ENCODE assay signal across 26 cellular contexts in genomic region chr5:30918171-30918570, GRCh38.
DNase-seq lines count a peak whose midpoint lies in the region; ATAC-seq, FAIRE-seq and TF ChIP-seq lines count a peak whose summit lies in the region.
"Had no signal": no experiment of that assay in that cellular context is flagged by ENCODE, and none has a peak within 500 bp of the region (broad histone marks: within the 10 kb centered on the region; RNA-seq: fewer than 3 reads in every experiment).

No MANE protein-coding gene starts in this region.

- H3K79me2 ChIP-seq in neural progenitor cell (ENCODE audit: low read depth): no peaks in the 10 kb centered on the region
- H3K79me2 ChIP-seq: parathyroid adenoma had no signal

- H3K4me1 ChIP-seq in neural progenitor cell: no peaks in the 10 kb centered on the region
- H3K4me1 ChIP-seq: HAP-1, parathyroid adenoma, thyroid gland had no signal

- H3K27ac Mint-ChIP-seq in neural progenitor cell: no peak overlapping the region
- H3K27ac Mint-ChIP-seq: CD4-positive, CD25-positive, alpha-beta regulatory T cell; immature natural killer cell; nephron; stimulated activated naive CD8-positive, alpha-beta T cell treated with anti-CD3 and anti-CD28 coated beads, Interleukin-15, amount 100 ng/mL, for 72 hours; T-helper 2 cell treated with Interferon-gamma antibody and Interleukin-4, amounts not matched to agents 5 μg/mL and 100 μg/mL, for 36 hours had no signal

- peak; percentile 33 for DNase-seq in HS-5 (ENCODE audit: low read depth)
- peak; percentile 86 for DNase-seq in RCC 7860 (ENCODE audit: low spot score)
- peak; percentile 29 for DNase-seq in epithelial cell of esophagus (ENCODE audit: low read depth)
- no peak for DNase-seq in neural progenitor cell (ENCODE audit: low spot score)
- no peak for DNase-seq in NK-92 (lab: John Stamatoyannopoulos, UW; ENCODE audit: unreplicated experiment)
- no peak for DNase-seq in NCI-H187 (lab: John Stamatoyannopoulos, UW)
- DNase-seq: activated CD4-positive, alpha-beta T cell treated with anti-CD3 and anti-CD28 coated beads, Interleukin-2, amount 50 U/mL, for 1 hour; activated naive CD4-positive, alpha-beta T cell treated with anti-CD3 and anti-CD28 coated beads, Interleukin-2, amount 50 U/mL, for 16 hours; anterior cingulate cortex; CD4-positive, CD25-positive, alpha-beta regulatory T cell; DMS 273 treated with DMSO at 0.1 percent for 48 hours; foreskin fibroblast; immature natural killer cell; mucosa of descending colon; NCI-H1436 treated with DMSO at 0.1 percent for 48 hours; NCI-H69; stimulated activated naive CD8-positive, alpha-beta T cell treated with anti-CD3 and anti-CD28 coated beads, Interleukin-15, amount 100 ng/mL, for 72 hours; thyroid gland had no signal

- peaks cover 14% of the 10 kb centered on the region for H3K4me1 Mint-ChIP-seq in neural progenitor cell
- H3K4me1 Mint-ChIP-seq: CD4-positive, CD25-positive, alpha-beta regulatory T cell; immature natural killer cell; nephron; stimulated activated naive CD8-positive, alpha-beta T cell treated with anti-CD3 and anti-CD28 coated beads, Interleukin-15, amount 100 ng/mL, for 72 hours had no signal

- H3K36me3 Mint-ChIP-seq in neural progenitor cell: no peaks in the 10 kb centered on the region
- H3K36me3 Mint-ChIP-seq: CD4-positive, CD25-positive, alpha-beta regulatory T cell; immature natural killer cell had no signal

- TF ChIP-seq CTCF in epithelial cell of esophagus (IDR thresholded peaks at IDR 0.05; ENCODE audit: insufficient read depth, low read depth, low read length, missing control alignments) (no peak), neural progenitor cell (IDR thresholded peaks at IDR 0.05) (no peak)

- no peaks in the 10 kb centered on the region for H3K36me3 ChIP-seq in neural progenitor cell
- H3K36me3 ChIP-seq: HAP-1, thyroid gland had no signal

- H3K4me3 Mint-ChIP-seq in neural progenitor cell: no peak overlapping the region
- H3K4me3 Mint-ChIP-seq: CD4-positive, CD25-positive, alpha-beta regulatory T cell; immature natural killer cell; nephron; stimulated activated naive CD8-positive, alpha-beta T cell treated with anti-CD3 and anti-CD28 coated beads, Interleukin-15, amount 100 ng/mL, for 72 hours; T-helper 2 cell treated with Interferon-gamma antibody and Interleukin-4, amounts not matched to agents 5 μg/mL and 100 μg/mL, for 36 hours had no signal

- H3K4me3 ChIP-seq in epithelial cell of esophagus (ENCODE audit: low read length) (no peak overlapping the region), neural progenitor cell (no peak overlapping the region)
- H3K4me3 ChIP-seq: HAP-1, K562, mucosa of descending colon, thyroid gland had no signal

- no peak overlapping the region for H3K9ac ChIP-seq in neural progenitor cell
- H3K9ac ChIP-seq: parathyroid adenoma had no signal

- H3K27me3 Mint-ChIP-seq in neural progenitor cell (ENCODE audit: insufficient read depth, low read depth): no peaks in the 10 kb centered on the region
- H3K27me3 Mint-ChIP-seq: CD4-positive, CD25-positive, alpha-beta regulatory T cell; stimulated activated naive CD8-positive, alpha-beta T cell treated with anti-CD3 and anti-CD28 coated beads, Interleukin-15, amount 100 ng/mL, for 72 hours had no signal

- no peaks in the 10 kb centered on the region for H3K27me3 ChIP-seq in neural progenitor cell
- H3K27me3 ChIP-seq: thyroid gland had no signal

- no peak overlapping the region for H3K27ac ChIP-seq in neural progenitor cell
- H3K27ac ChIP-seq: epithelial cell of prostate, parathyroid adenoma, thyroid gland had no signal

- H2AFZ ChIP-seq in neural progenitor cell (replicated peaks): peak overlapping the region; percentile 9
- H2AFZ ChIP-seq: parathyroid adenoma had no signal

- peak; percentile 88 for FAIRE-seq in RCC 7860 (lab: Jason Lieb, UNC)
- FAIRE-seq: K562 had no signal

- H4K20me1 ChIP-seq in neural progenitor cell (ENCODE audit: low read depth): no peaks in the 10 kb centered on the region

- no peaks in the 10 kb centered on the region for H3K9me3 ChIP-seq in neural progenitor cell (ENCODE audit: low read depth)
- H3K9me3 ChIP-seq: HAP-1, mucosa of descending colon, thyroid gland had no signal

- no peak overlapping the region for H3K4me2 ChIP-seq in neural progenitor cell

- no peaks in the 10 kb centered on the region for H3K9me3 Mint-ChIP-seq in neural progenitor cell
- H3K9me3 Mint-ChIP-seq: nephron had no signal

- H3F3A ChIP-seq in neural progenitor cell (ENCODE audit: low read depth): no peaks in the 10 kb centered on the region

- no peak for ATAC-seq in HG03457 (IDR thresholded peaks at IDR 0.05; ENCODE audit: unreplicated experiment)
- ATAC-seq in HG02642 (IDR thresholded peaks at IDR 0.05; ENCODE audit: poor library complexity, unreplicated experiment): no peak
- ATAC-seq: K562; mucosa of descending colon; stimulated activated naive CD8-positive, alpha-beta T cell treated with anti-CD3 and anti-CD28 coated beads, Interleukin-15, amount 100 ng/mL, for 72 hours had no signal

Comparison
In these comparisons a context has a peak if more than half of its experiments do, and no peak if none do; other contexts are left out.
1. DNase-seq: peak in HS-5 (single experiment), RCC 7860 (single experiment) and epithelial cell of esophagus (single experiment); none in neural progenitor cell (single experiment), NK-92 (single experiment) and NCI-H187 (0 of 2).